Comparison of ENCODE assay signal across 1 cellular context in the genomic region with DNA sequence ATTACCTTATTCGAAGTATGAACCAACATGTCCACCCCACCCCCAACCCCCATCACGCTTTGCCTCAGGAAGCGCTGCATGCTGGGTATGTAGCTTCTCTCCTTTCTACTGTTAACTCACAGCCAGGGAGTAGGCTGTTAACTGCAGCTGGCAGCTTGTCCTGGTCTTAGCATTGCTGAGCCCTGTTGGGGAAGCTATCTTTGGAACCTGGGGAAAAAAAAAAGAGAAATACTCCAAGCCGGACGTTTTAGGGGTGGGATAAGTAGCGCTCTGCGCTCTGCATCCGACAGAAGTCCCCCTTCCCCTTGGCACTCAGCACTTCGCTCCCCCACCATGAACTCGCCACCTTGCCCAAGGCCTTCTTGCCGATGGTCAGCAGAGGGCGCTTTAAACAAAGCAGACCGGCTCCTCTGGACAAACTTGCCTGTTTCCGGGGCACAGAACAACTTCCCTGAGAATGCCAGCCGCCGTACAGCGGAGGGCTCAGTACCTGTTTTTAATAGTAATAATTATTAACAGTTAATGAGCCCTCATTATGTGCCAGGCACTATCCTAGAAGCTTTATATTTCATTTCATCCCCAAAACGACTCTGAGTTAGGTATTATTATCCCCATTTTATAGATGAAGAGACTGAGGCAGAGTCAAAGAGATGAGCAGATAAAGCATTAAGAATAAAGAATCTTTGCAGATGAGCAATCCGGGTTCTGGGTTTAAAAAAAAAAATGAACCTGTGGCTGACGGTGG.
TF ChIP-seq lines count a peak whose summit lies in the region.

No MANE protein-coding gene starts in this region.

TF ChIP-seq in HEK293, 187 proteins besides CTCF, POLR2A, EP300 and RAD21 (continued from another document):
- TF ChIP-seq, protein P1, sequence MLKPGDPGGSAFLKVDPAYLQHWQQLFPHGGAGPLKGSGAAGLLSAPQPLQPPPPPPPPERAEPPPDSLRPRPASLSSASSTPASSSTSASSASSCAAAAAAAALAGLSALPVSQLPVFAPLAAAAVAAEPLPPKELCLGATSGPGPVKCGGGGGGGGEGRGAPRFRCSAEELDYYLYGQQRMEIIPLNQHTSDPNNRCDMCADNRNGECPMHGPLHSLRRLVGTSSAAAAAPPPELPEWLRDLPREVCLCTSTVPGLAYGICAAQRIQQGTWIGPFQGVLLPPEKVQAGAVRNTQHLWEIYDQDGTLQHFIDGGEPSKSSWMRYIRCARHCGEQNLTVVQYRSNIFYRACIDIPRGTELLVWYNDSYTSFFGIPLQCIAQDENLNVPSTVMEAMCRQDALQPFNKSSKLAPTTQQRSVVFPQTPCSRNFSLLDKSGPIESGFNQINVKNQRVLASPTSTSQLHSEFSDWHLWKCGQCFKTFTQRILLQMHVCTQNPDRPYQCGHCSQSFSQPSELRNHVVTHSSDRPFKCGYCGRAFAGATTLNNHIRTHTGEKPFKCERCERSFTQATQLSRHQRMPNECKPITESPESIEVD (tag by site-specific recombination; IDR thresholded peaks at IDR 0.05): no peak
- TF ChIP-seq SP2 (tag by site-specific recombination; IDR thresholded peaks at IDR 0.05) (no peak), ZNF530 (tag by site-specific recombination; IDR thresholded peaks at IDR 0.05; ENCODE audit: low read depth) (no peak), SP7 (tag by site-specific recombination; IDR thresholded peaks at IDR 0.05) (peak; percentile 46; the same call in 1 of the 2 replicates), ZNF175 (tag by site-specific recombination; IDR thresholded peaks at IDR 0.05) (no peak), ZNF146 (tag by site-specific recombination; IDR thresholded peaks at IDR 0.05) (no peak), ZNF660 (tag by site-specific recombination; IDR thresholded peaks at IDR 0.05) (peak; percentile 58; the same call in 1 of the 2 replicates), EGR2 (tag by site-specific recombination; IDR thresholded peaks at IDR 0.05; ENCODE audit: low read depth) (no peak), ZNF2 (tag by site-specific recombination; IDR thresholded peaks at IDR 0.05) (peak; percentile 97), ZNF561 (tag by site-specific recombination; IDR thresholded peaks at IDR 0.05; ENCODE audit: borderline replicate concordance) (0 out of 2 replicates have a peak, but pooled peaks have one; percentile 47), ZNF324 (tag by site-specific recombination; IDR thresholded peaks at IDR 0.05) (no peak), ZNF48 (tag by site-specific recombination; IDR thresholded peaks at IDR 0.05) (no peak), SETDB1 (IDR thresholded peaks at IDR 0.05; ENCODE audit: insufficient read length, low read length) (no peak)
- TF ChIP-seq, protein P2, sequence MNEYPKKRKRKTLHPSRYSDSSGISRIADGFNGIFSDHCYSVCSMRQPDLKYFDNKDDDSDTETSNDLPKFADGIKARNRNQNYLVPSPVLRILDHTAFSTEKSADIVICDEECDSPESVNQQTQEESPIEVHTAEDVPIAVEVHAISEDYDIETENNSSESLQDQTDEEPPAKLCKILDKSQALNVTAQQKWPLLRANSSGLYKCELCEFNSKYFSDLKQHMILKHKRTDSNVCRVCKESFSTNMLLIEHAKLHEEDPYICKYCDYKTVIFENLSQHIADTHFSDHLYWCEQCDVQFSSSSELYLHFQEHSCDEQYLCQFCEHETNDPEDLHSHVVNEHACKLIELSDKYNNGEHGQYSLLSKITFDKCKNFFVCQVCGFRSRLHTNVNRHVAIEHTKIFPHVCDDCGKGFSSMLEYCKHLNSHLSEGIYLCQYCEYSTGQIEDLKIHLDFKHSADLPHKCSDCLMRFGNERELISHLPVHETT (tag by site-specific recombination; IDR thresholded peaks at IDR 0.05): no peak
- TF ChIP-seq, protein P3, sequence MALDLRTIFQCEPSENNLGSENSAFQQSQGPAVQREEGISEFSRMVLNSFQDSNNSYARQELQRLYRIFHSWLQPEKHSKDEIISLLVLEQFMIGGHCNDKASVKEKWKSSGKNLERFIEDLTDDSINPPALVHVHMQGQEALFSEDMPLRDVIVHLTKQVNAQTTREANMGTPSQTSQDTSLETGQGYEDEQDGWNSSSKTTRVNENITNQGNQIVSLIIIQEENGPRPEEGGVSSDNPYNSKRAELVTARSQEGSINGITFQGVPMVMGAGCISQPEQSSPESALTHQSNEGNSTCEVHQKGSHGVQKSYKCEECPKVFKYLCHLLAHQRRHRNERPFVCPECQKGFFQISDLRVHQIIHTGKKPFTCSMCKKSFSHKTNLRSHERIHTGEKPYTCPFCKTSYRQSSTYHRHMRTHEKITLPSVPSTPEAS (tag by site-specific recombination; IDR thresholded peaks at IDR 0.05): no peak
- TF ChIP-seq, protein P4, sequence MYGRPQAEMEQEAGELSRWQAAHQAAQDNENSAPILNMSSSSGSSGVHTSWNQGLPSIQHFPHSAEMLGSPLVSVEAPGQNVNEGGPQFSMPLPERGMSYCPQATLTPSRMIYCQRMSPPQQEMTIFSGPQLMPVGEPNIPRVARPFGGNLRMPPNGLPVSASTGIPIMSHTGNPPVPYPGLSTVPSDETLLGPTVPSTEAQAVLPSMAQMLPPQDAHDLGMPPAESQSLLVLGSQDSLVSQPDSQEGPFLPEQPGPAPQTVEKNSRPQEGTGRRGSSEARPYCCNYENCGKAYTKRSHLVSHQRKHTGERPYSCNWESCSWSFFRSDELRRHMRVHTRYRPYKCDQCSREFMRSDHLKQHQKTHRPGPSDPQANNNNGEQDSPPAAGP (tag by site-specific recombination; IDR thresholded peaks at IDR 0.05): no peak; the same call in 1 of the 2 replicates
- TF ChIP-seq, protein P5, sequence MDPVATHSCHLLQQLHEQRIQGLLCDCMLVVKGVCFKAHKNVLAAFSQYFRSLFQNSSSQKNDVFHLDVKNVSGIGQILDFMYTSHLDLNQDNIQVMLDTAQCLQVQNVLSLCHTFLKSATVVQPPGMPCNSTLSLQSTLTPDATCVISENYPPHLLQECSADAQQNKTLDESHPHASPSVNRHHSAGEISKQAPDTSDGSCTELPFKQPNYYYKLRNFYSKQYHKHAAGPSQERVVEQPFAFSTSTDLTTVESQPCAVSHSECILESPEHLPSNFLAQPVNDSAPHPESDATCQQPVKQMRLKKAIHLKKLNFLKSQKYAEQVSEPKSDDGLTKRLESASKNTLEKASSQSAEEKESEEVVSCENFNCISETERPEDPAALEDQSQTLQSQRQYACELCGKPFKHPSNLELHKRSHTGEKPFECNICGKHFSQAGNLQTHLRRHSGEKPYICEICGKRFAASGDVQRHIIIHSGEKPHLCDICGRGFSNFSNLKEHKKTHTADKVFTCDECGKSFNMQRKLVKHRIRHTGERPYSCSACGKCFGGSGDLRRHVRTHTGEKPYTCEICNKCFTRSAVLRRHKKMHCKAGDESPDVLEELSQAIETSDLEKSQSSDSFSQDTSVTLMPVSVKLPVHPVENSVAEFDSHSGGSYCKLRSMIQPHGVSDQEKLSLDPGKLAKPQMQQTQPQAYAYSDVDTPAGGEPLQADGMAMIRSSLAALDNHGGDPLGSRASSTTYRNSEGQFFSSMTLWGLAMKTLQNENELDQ (tag by site-specific recombination; IDR thresholded peaks at IDR 0.05; ENCODE audit: low read depth): no peak
